In genomic region chr16:24989417-24989978, GRCh38 we compare ENCODE assay signal across 10 cellular contexts. TPM values are rescaled to one million over a fixed set of nuclear protein-coding genes. Genes with fewer than 3 reads are reported as not detected.
DNase-seq lines count a peak whose midpoint lies in the region; ATAC-seq, FAIRE-seq and TF ChIP-seq lines count a peak whose summit lies in the region.
"Had no signal": no experiment of that assay in that cellular context is flagged by ENCODE, and none has a peak within 500 bp of the region (broad histone marks: within the 10 kb centered on the region; RNA-seq: fewer than 3 reads in every experiment).

No MANE protein-coding gene starts in this region.

- CTCF ChIA-PET in CD8-positive, alpha-beta memory T cell (lab: Charles Lee): interaction anchor here (0.7 kb wide), 1 partner anchor 236 kb away, joined by 5 read pairs; no protein-coding TSS in a partner anchor

- TF ChIP-seq POLR2A in gastroesophageal sphincter (IDR thresholded peaks at IDR 0.05): no peak

- H3K36me3 ChIP-seq in CD8-positive, alpha-beta memory T cell (ENCODE audit: insufficient read depth, low read length): no peaks in the 10 kb centered on the region
- no peaks in the 10 kb centered on the region for H3K36me3 ChIP-seq in SK-N-MC (ENCODE audit: insufficient read depth, low read length)
- no peaks in the 10 kb centered on the region for H3K36me3 ChIP-seq in gastroesophageal sphincter
- H3K36me3 ChIP-seq in small intestine (ENCODE audit: control insufficient read depth in 2 of 2, insufficient read depth in 2 of 2, low read length in 2 of 2): no peaks in the 10 kb centered on the region

- peak overlapping the region; percentile 74 for H3K9ac ChIP-seq in SK-N-MC (ENCODE audit: insufficient read length)

- no peaks in the 10 kb centered on the region for H3K27me3 ChIP-seq in CD8-positive, alpha-beta memory T cell (ENCODE audit: insufficient read depth, low read length, poor library complexity, severe bottlenecking)
- H3K27me3 ChIP-seq in gastroesophageal sphincter (no peaks in the 10 kb centered on the region), small intestine (ENCODE audit: control insufficient read depth in 2 of 2, insufficient read depth in 2 of 2, low read length in 2 of 2) (no peaks in the 10 kb centered on the region)

- TF ChIP-seq EP300 in gastroesophageal sphincter (IDR thresholded peaks at IDR 0.05): no peak

- WGBS in gastroesophageal sphincter (ENCODE audit: low coverage in 1 of 2), 2 donors: 37 to 41% methylated on average over 2 of the region's 2 CpGs
- WGBS in small intestine, 3 donors: 12 to 34% (median 34%) methylated on average over 2 of the region's 2 CpGs

- H3K4me1 Mint-ChIP-seq in CD8-positive, alpha-beta memory T cell: peaks cover 57 to 89% (median 75%) of the 10 kb centered on the region in 3 donors

- no peak overlapping the region for H3K4me3 ChIP-seq in CD8-positive, alpha-beta memory T cell (ENCODE audit: low read length)
- peak overlapping the region; percentile 67 for H3K4me3 ChIP-seq in SK-N-MC
- no peak overlapping the region for H3K4me3 ChIP-seq in gastroesophageal sphincter
- no peak overlapping the region for H3K4me3 ChIP-seq in small intestine (ENCODE audit: low read depth in 1 of 2, low read length in 2 of 2)

- DNase-seq in CD8-positive, alpha-beta memory T cell: no peak
- DNase-seq in SK-N-MC (ENCODE audit: low read depth, low spot score) (no peak), small intestine (no peak), NCI-H226 (no peak), pons (ENCODE audit: low spot score) (no peak), KBM-7 (no peak)
- DNase-seq: activated gamma-delta T cell, NCI-H446 had no signal

- ATAC-seq in gastroesophageal sphincter (no peak), GM19351 (IDR thresholded peaks at IDR 0.05; ENCODE audit: unreplicated experiment) (no peak)

- no peaks in the 10 kb centered on the region for H3K9me3 Mint-ChIP-seq in CD8-positive, alpha-beta memory T cell

- H3K36me3 Mint-ChIP-seq in CD8-positive, alpha-beta memory T cell: peaks cover 0 to 3% (median 0%) of the 10 kb centered on the region in 3 donors

- H3K27me3 Mint-ChIP-seq in CD8-positive, alpha-beta memory T cell: no peaks in the 10 kb centered on the region

- no peak overlapping the region for H3K27ac ChIP-seq in CD8-positive, alpha-beta memory T cell (ENCODE audit: low read depth, low read length)
- peak overlapping the region; percentile 96 for H3K27ac ChIP-seq in SK-N-MC
- peak overlapping the region; percentile 76 to 85 (median 82) for H3K27ac ChIP-seq in gastroesophageal sphincter
- peak overlapping the region; percentile 8 to 71 for H3K27ac ChIP-seq in small intestine (ENCODE audit: low read depth in 1 of 2, low read length in 1 of 2)

- H3K9me3 ChIP-seq in CD8-positive, alpha-beta memory T cell (ENCODE audit: low read length): no peaks in the 10 kb centered on the region
- H3K9me3 ChIP-seq in SK-N-MC (ENCODE audit: low read depth, low read length): no peaks in the 10 kb centered on the region
- H3K9me3 ChIP-seq in gastroesophageal sphincter: no peaks in the 10 kb centered on the region
- H3K9me3 ChIP-seq in small intestine (ENCODE audit: control insufficient read depth, low read depth): no peaks in the 10 kb centered on the region

- POLR2A ChIA-PET in CD8-positive, alpha-beta memory T cell (lab: Charles Lee): interaction anchor here (0.6 kb wide), 1 partner anchor 836 kb away, joined by 3 read pairs; no protein-coding TSS in a partner anchor

- in situ Hi-C loops in KBM-7 (cut with MboI; ENCODE audit: low pct_unique_long_range_greater_than_20kb, low sequenced_read_pairs): no loop called here

- H3K4me1 ChIP-seq in CD8-positive, alpha-beta memory T cell (ENCODE audit: insufficient read depth, low read length): peaks cover 12% of the 10 kb centered on the region
- H3K4me1 ChIP-seq in gastroesophageal sphincter: peaks cover 32 to 100% (median 75%) of the 10 kb centered on the region in 3 donors
- peaks cover 13 to 41% of the 10 kb centered on the region in 2 donors for H3K4me1 ChIP-seq in small intestine (ENCODE audit: control insufficient read depth in 2 of 2, insufficient read depth in 1 of 2, low read depth in 1 of 2, low read length in 1 of 2)

- FAIRE-seq in small intestine (lab: Jason Lieb, UNC): no peak

- H3K27ac Mint-ChIP-seq in CD8-positive, alpha-beta memory T cell: peak overlapping the region in 5 of 8 donors; percentile 2 to 54 (median 32)

- H3K4me3 Mint-ChIP-seq in CD8-positive, alpha-beta memory T cell: no peak overlapping the region

- TF ChIP-seq CTCF in gastroesophageal sphincter (IDR thresholded peaks at IDR 0.05): no peak

RNA-seq across cellular contexts. Expression of gene ARHGAP17, which starts 25.7 kb away (rescaled TPM):
- 10 to 100 TPM; 52.6 to 58.5 TPM for total RNA-seq in CD8-positive, alpha-beta memory T cell
- 41.7 TPM for polyA plus RNA-seq in CD8-positive, alpha-beta memory T cell
- total RNA-seq in gastroesophageal sphincter: 10 to 100 TPM; 40.8 to 51.2 (median 46.2) TPM
- 10 to 100 TPM; 37.9 to 76.7 (median 55.1) TPM for polyA plus RNA-seq in small intestine
